Comparison of ENCODE assay signal across 8 cellular contexts in genomic region chr7:66413379-66414114, GRCh38.
DNase-seq lines count a peak whose midpoint lies in the region; ATAC-seq lines count a peak whose summit lies in the region.

No MANE protein-coding gene starts in this region.

- DNase-seq in ELR (ENCODE audit: low read depth) = peak; percentile 33
- DNase-seq in NCI-H2227 treated with DMSO at 0.1 percent for 48 hours (lab: John Stamatoyannopoulos, UW) = peak; percentile 95
- peak; percentile 74 for DNase-seq in activated CD8-positive, alpha-beta memory T cell treated with anti-CD3 and anti-CD28 coated beads, Interleukin-2, amount 50 U/mL, for 1 hour (ENCODE audit: extremely low read depth)
- DNase-seq in effector memory CD8-positive, alpha-beta T cell = peak; percentile 63 to 73 (median 68)
- DNase-seq in lung microvascular endothelial cell (ENCODE audit: low read depth in 2 of 2) = peak; percentile 81 to 93
- DNase-seq in stimulated activated CD4-positive, alpha-beta T cell treated with anti-CD3 and anti-CD28 coated beads, TNF-alpha, amount 100 ng/mL, for 1 hour (ENCODE audit: low read depth in 3 of 3, low spot score in 1 of 3) = peak; percentile 50 to 67 (median 66)

- no peaks in the 10 kb centered on the region for H3K9me3 Mint-ChIP-seq in effector memory CD8-positive, alpha-beta T cell

- peaks cover 0 to 9% of the 10 kb centered on the region in 2 donors for H3K4me1 Mint-ChIP-seq in effector memory CD8-positive, alpha-beta T cell (ENCODE audit: low read depth in 2 of 2)

- no peaks in the 10 kb centered on the region for H3K27me3 Mint-ChIP-seq in effector memory CD8-positive, alpha-beta T cell

- ATAC-seq in HG02623 (IDR thresholded peaks at IDR 0.05; ENCODE audit: unreplicated experiment) (peak; percentile 56), HG02938 (IDR thresholded peaks at IDR 0.05; ENCODE audit: unreplicated experiment) (no peak)
- peak; percentile 88 for ATAC-seq in effector memory CD8-positive, alpha-beta T cell (replicated peaks)

- peaks cover 11% of the 10 kb centered on the region for H3K36me3 Mint-ChIP-seq in effector memory CD8-positive, alpha-beta T cell (ENCODE audit: insufficient read depth)

- peak overlapping the region; percentile 71 to 81 for H3K4me3 Mint-ChIP-seq in effector memory CD8-positive, alpha-beta T cell

- H3K27ac Mint-ChIP-seq in effector memory CD8-positive, alpha-beta T cell = peak overlapping the region; percentile 72 to 83

Comparison
In these comparisons a context has a peak if more than half of its experiments do, and no peak if none do; other contexts are left out.
1. DNase-seq: peak in every context shown above with its lines; median percentile 95 in NCI-H2227 treated with DMSO at 0.1 percent for 48 hours; 87 in lung microvascular endothelial cell; 74 in activated CD8-positive, alpha-beta memory T cell treated with anti-CD3 and anti-CD28 coated beads, Interleukin-2, amount 50 U/mL, for 1 hour; 68 in effector memory CD8-positive, alpha-beta T cell; 66 in stimulated activated CD4-positive, alpha-beta T cell treated with anti-CD3 and anti-CD28 coated beads, TNF-alpha, amount 100 ng/mL, for 1 hour; 33 in ELR.